ENCODE assay signal across 1 cellular context in genomic region chr1:22854688-22855565, GRCh38.
TF ChIP-seq lines count a peak whose summit lies in the region.

No MANE protein-coding gene starts in this region.

TF ChIP-seq in H1, 55 proteins besides CTCF, POLR2A, EP300 and RAD21:
- TF ChIP-seq ASH2L (IDR thresholded peaks at IDR 0.05; ENCODE audit: low read length) = no peak
- TF ChIP-seq CREB1 (IDR thresholded peaks at IDR 0.05) = no peak
- no peak for TF ChIP-seq SAP30 (IDR thresholded peaks at IDR 0.05; ENCODE audit: insufficient read depth, insufficient replicate concordance, low read length)
- no peak for TF ChIP-seq MAFK (IDR thresholded peaks at IDR 0.05; ENCODE audit: low read depth, low read length)
- no peak for TF ChIP-seq CEBPB (IDR thresholded peaks at IDR 0.05; ENCODE audit: low read depth, low read length)
- no peak for TF ChIP-seq CBX8 (IDR thresholded peaks at IDR 0.05; ENCODE audit: borderline replicate concordance, low read depth, low read length)
- TF ChIP-seq, protein P1, sequence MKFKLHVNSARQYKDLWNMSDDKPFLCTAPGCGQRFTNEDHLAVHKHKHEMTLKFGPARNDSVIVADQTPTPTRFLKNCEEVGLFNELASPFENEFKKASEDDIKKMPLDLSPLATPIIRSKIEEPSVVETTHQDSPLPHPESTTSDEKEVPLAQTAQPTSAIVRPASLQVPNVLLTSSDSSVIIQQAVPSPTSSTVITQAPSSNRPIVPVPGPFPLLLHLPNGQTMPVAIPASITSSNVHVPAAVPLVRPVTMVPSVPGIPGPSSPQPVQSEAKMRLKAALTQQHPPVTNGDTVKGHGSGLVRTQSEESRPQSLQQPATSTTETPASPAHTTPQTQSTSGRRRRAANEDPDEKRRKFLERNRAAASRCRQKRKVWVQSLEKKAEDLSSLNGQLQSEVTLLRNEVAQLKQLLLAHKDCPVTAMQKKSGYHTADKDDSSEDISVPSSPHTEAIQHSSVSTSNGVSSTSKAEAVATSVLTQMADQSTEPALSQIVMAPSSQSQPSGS (IDR thresholded peaks at IDR 0.05; ENCODE audit: low read length) = no peak
- TF ChIP-seq CHD1 (IDR thresholded peaks at IDR 0.05; ENCODE audit: low read depth, low read length) = no peak
- no peak for TF ChIP-seq SP2 (IDR thresholded peaks at IDR 0.05; ENCODE audit: low read length)
- no peak for TF ChIP-seq JUND (IDR thresholded peaks at IDR 0.05; ENCODE audit: low read length)
- TF ChIP-seq RXRA (IDR thresholded peaks at IDR 0.05; ENCODE audit: insufficient read depth, low read depth, low read length) = no peak
